22 cellular contexts compared by ENCODE assay signal in genomic region chr1:52474807-52475206, GRCh38.
"Had no signal": no experiment of that assay in that cellular context is flagged by ENCODE, and none has a peak within 500 bp of the region (broad histone marks: within the 10 kb centered on the region; RNA-seq: fewer than 3 reads in every experiment).

No MANE protein-coding gene starts in this region.

- H3K27ac ChIP-seq: ascending aorta, gastrocnemius medialis, heart right ventricle, lower lobe of right lung, neutrophil, parathyroid adenoma, sigmoid colon, stomach had no signal

- DNase-seq: activated B cell treated with CpG ODN at 0.5 μM for 24 hours; activated CD4-positive, alpha-beta T cell treated with anti-CD3 and anti-CD28 coated beads for 48 hours; activated CD8-positive, alpha-beta T cell treated with anti-CD3 and anti-CD28 coated beads for 36 hours; activated effector memory CD4-positive, alpha-beta T cell treated with Interleukin-2 at 50 U/mL for 16 hours; activated naive CD4-positive, alpha-beta T cell treated with anti-CD3 and anti-CD28 coated beads, Interleukin-2, amount 10 ng/mL, durations not matched to agents 7 days and 5 days; activated T-cell treated with anti-CD3 and anti-CD28 coated beads, Interleukin-2, amount 50 U/mL, for 1 hour; effector CD4-positive, alpha-beta T cell; gastrocnemius medialis; heart right ventricle; lower lobe of right lung; sigmoid colon; stimulated activated CD4-positive, alpha-beta T cell treated with anti-CD3 and anti-CD28 coated beads, Interleukin-4, amount 100 ng/mL, for 24 hours; stomach; trophoblast cell had no signal

- FAIRE-seq: bronchial epithelial cell, TTC549 had no signal

- ATAC-seq: activated CD8-positive, alpha-beta T cell treated with anti-CD3 and anti-CD28 coated beads for 36 hours; esophagus mucosa; gastrocnemius medialis; heart right ventricle; lower lobe of right lung; natural killer cell treated with Interleukin-12 subunit alpha and Interleukin-12 subunit beta and Interleukin-15 and Interleukin-18, amount 100 ng/mL, for 72 hours; stimulated activated effector memory CD8-positive, alpha-beta T cell treated with anti-CD3 and anti-CD28 coated beads, Interleukin-12 subunit alpha, Interleukin-12 subunit beta, amount 100 ng/mL, for 72 hours had no signal

- H3K79me2 ChIP-seq: parathyroid adenoma had no signal

- H3K4me1 ChIP-seq: ascending aorta, gastrocnemius medialis, heart right ventricle, lower lobe of right lung, parathyroid adenoma, sigmoid colon had no signal

- H2AFZ ChIP-seq: parathyroid adenoma had no signal

- H3K9me3 ChIP-seq: ascending aorta, gastrocnemius medialis, heart right ventricle, lower lobe of right lung, neutrophil, sigmoid colon, stomach had no signal

- H3K4me3 ChIP-seq: ascending aorta, gastrocnemius medialis, heart right ventricle, lower lobe of right lung, sigmoid colon, stomach had no signal

- H3K27me3 ChIP-seq: ascending aorta, gastrocnemius medialis, heart right ventricle, neutrophil, sigmoid colon, stomach had no signal

- H3K9ac ChIP-seq: parathyroid adenoma had no signal
